Comparison of ENCODE assay signal across 9 cellular contexts in the genomic region with DNA sequence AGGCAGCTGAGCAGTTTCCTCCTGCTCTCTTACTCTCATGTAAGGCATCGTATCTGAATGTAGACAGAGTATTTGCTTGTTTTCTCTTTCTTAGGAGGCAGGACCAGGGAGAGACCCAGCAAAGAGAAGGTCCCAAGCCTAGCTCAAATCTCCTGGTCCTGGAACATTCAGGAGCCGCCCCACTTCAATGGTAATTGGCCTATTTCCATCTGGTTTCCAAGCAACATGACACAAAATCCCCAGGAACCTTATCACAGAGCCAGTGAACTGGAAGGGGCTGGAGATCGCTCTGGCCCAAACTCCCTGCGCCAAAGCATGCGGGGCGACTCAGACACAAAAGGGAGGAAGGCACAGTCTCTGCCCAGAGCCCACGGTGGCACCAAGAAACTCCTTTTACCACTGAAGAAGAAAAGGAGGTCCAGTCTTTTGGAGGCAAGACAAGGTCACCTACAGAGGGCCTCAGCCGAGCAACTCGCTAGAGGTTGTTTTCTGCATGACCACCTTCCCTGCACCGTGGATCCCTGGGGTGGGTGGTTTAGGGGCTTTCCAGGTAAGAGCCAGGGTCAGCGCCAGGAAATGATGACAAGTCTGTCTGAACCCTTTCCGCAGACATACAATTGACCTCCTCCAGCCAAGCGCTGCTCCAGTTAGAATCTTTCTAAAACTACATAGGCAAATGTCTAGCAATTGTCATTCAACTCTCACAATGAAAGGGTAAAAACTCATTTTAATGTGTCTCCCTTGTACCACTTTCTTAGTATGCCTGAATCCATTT.
A peak's percentile ranks its signal among the peaks of the same experiment; 100 is the strongest.
DNase-seq lines count a peak whose midpoint lies in the region; ATAC-seq, FAIRE-seq and TF ChIP-seq lines count a peak whose summit lies in the region.
"Had no signal": no experiment of that assay in that cellular context is flagged by ENCODE, and none has a peak within 500 bp of the region (broad histone marks: within the 10 kb centered on the region; RNA-seq: fewer than 3 reads in every experiment).

No MANE protein-coding gene starts in this region.

- no peaks in the 10 kb centered on the region for H3K27me3 Mint-ChIP-seq in astrocyte (ENCODE audit: low read depth, unreplicated experiment)
- H3K27me3 Mint-ChIP-seq in H9 (ENCODE audit: low read depth), result no peaks in the 10 kb centered on the region; the same call in 1 of the 2 replicates
- H3K27me3 Mint-ChIP-seq in activated T-cell treated with anti-CD3 and anti-CD28 coated beads, Interleukin-2, amount 50 U/mL, for 24 hours, result peaks cover 35% of the 10 kb centered on the region

- no peak overlapping the region for H3K56ac ChIP-seq in mesendoderm (ENCODE audit: low read length)
- no peak overlapping the region for H3K56ac ChIP-seq in H9 (ENCODE audit: insufficient read length, low read depth, low read length)

- no peak overlapping the region for H3K4ac ChIP-seq in mesendoderm (ENCODE audit: low read depth, low read length)
- H3K4ac ChIP-seq in H9 (ENCODE audit: low read depth, low read length), result no peak overlapping the region

- no peak overlapping the region for H3T11ph ChIP-seq in H9 (ENCODE audit: low read length)

- no peak overlapping the region for H2BK5ac ChIP-seq in mesendoderm (ENCODE audit: low read length)
- H2BK5ac ChIP-seq in H9 (ENCODE audit: insufficient read length, low read length), result no peak overlapping the region

- H3K9me3 Mint-ChIP-seq in astrocyte (ENCODE audit: unreplicated experiment) (no peaks in the 10 kb centered on the region), H9 (no peaks in the 10 kb centered on the region)
- no peaks in the 10 kb centered on the region for H3K9me3 Mint-ChIP-seq in activated T-cell treated with anti-CD3 and anti-CD28 coated beads, Interleukin-2, amount 50 U/mL, for 24 hours

- peak; percentile 66 for DNase-seq in DMS 273 (lab: John Stamatoyannopoulos, UW; ENCODE audit: unreplicated experiment)
- peak; percentile 82 for DNase-seq in astrocyte (ENCODE audit: low read depth)
- DNase-seq in mesendoderm, result peak; percentile 31
- DNase-seq in H9, result no peak
- no peak for DNase-seq in HuH-7 (ENCODE audit: low spot score)
- DNase-seq in activated T-cell treated with anti-CD3 and anti-CD28 coated beads, Interleukin-2, amount 50 U/mL, for 24 hours, result no peak

- H2AK5ac ChIP-seq in mesendoderm (ENCODE audit: low read length) (no peak overlapping the region), H9 (ENCODE audit: insufficient read length, low read length) (no peak overlapping the region)

- peaks cover 92% of the 10 kb centered on the region for H3K79me2 ChIP-seq in astrocyte (ENCODE audit: insufficient read depth, low read length)
- H3K79me2 ChIP-seq in mesendoderm (ENCODE audit: control insufficient read depth, insufficient read depth, low read length), result no peaks in the 10 kb centered on the region
- H3K79me2 ChIP-seq in H9 (ENCODE audit: insufficient read depth, low read length), result no peaks in the 10 kb centered on the region

- no peaks in the 10 kb centered on the region for H3K9me3 ChIP-seq in astrocyte (ENCODE audit: insufficient read depth, low read depth, low read length)
- no peaks in the 10 kb centered on the region for H3K9me3 ChIP-seq in H9 (ENCODE audit: control insufficient read depth, low read depth, low read length)

- no peak overlapping the region for H2BK15ac ChIP-seq in mesendoderm (replicated peaks; ENCODE audit: low read depth)
- no peak overlapping the region for H2BK15ac ChIP-seq in H9 (ENCODE audit: low read depth, low read length)

- no peak overlapping the region for H2BK12ac ChIP-seq in H9 (ENCODE audit: insufficient read length, low read depth, low read length)

- H3K9ac ChIP-seq in astrocyte (ENCODE audit: low read length) (peak overlapping the region; percentile 78), mesendoderm (ENCODE audit: low read length) (no peak overlapping the region), H9 (ENCODE audit: extremely low read depth, insufficient read length, low read length) (no peak overlapping the region)

- H4K91ac ChIP-seq in H9 (ENCODE audit: insufficient read length, low read depth, low read length), result no peak overlapping the region

- H2BK120ac ChIP-seq in mesendoderm (ENCODE audit: low read depth, low read length) (no peak overlapping the region), H9 (ENCODE audit: low read depth, low read length, poor library complexity, severe bottlenecking) (no peak overlapping the region)

- H3K36me3 Mint-ChIP-seq in astrocyte (ENCODE audit: low read depth, unreplicated experiment), result no peaks in the 10 kb centered on the region
- H3K36me3 Mint-ChIP-seq in H9 (ENCODE audit: insufficient read depth in 1 of 3, low read depth in 3 of 3), result no peaks in the 10 kb centered on the region
- no peaks in the 10 kb centered on the region for H3K36me3 Mint-ChIP-seq in activated T-cell treated with anti-CD3 and anti-CD28 coated beads, Interleukin-2, amount 50 U/mL, for 24 hours (ENCODE audit: low read depth)

- H2AFZ ChIP-seq in astrocyte (ENCODE audit: low read depth, low read length) (no peak overlapping the region), H9 (ENCODE audit: low read length) (no peak overlapping the region)

- H3K4me1 Mint-ChIP-seq in astrocyte (ENCODE audit: low read depth, unreplicated experiment) (peaks cover 45% of the 10 kb centered on the region), H9 (peaks cover 39 to 75% of the 10 kb centered on the region in 2 experiments)
- no peaks in the 10 kb centered on the region for H3K4me1 Mint-ChIP-seq in activated T-cell treated with anti-CD3 and anti-CD28 coated beads, Interleukin-2, amount 50 U/mL, for 24 hours (ENCODE audit: low read depth)

- H3K36me3 ChIP-seq in astrocyte (ENCODE audit: insufficient read depth, low read length), result no peaks in the 10 kb centered on the region
- no peaks in the 10 kb centered on the region for H3K36me3 ChIP-seq in mesendoderm (ENCODE audit: control insufficient read depth, insufficient read depth, low read length)

- FAIRE-seq in astrocyte (lab: Jason Lieb, UNC), result no peak

- H3K14ac ChIP-seq in H9 (ENCODE audit: insufficient read depth, low read length), result no peak overlapping the region

- H3K27me3 ChIP-seq in astrocyte (ENCODE audit: insufficient read depth, low read length) (no peaks in the 10 kb centered on the region), mesendoderm (ENCODE audit: insufficient read depth, low read length, poor library complexity) (no peaks in the 10 kb centered on the region), H9 (ENCODE audit: insufficient read depth, low read length) (no peaks in the 10 kb centered on the region)

- no peak overlapping the region for H3K4me3 Mint-ChIP-seq in astrocyte (ENCODE audit: unreplicated experiment)
- no peak overlapping the region for H3K4me3 Mint-ChIP-seq in H9
- no peak overlapping the region for H3K4me3 Mint-ChIP-seq in activated T-cell treated with anti-CD3 and anti-CD28 coated beads, Interleukin-2, amount 50 U/mL, for 24 hours

- no peak overlapping the region for H2BK20ac ChIP-seq in H9 (ENCODE audit: low read depth, low read length, poor library complexity, severe bottlenecking)

- no peak for TF ChIP-seq CTCF in astrocyte (IDR thresholded peaks at IDR 0.05; ENCODE audit: insufficient read depth, low read depth, low read length)
- no peak for TF ChIP-seq CTCF in H9 (conservative IDR thresholded peaks at IDR 0.05)

- peaks cover 62% of the 10 kb centered on the region for H4K20me1 ChIP-seq in astrocyte (ENCODE audit: insufficient read depth, low read length)
- H4K20me1 ChIP-seq in H9 (ENCODE audit: control insufficient read depth, insufficient read depth, insufficient read length), result no peaks in the 10 kb centered on the region

- H3K18ac ChIP-seq in mesendoderm (ENCODE audit: low read length) (no peak overlapping the region), H9 (ENCODE audit: insufficient read length, low read depth, low read length) (no peak overlapping the region)

- no peaks in the 10 kb centered on the region for H3K23me2 ChIP-seq in H9 (ENCODE audit: insufficient read length, low read depth, low read length, poor library complexity, severe bottlenecking)

- H3K79me1 ChIP-seq in mesendoderm (ENCODE audit: low read length) (no peaks in the 10 kb centered on the region), H9 (ENCODE audit: insufficient read depth, low read depth, low read length, poor library complexity, severe bottlenecking) (no peaks in the 10 kb centered on the region)

- peaks cover 70% of the 10 kb centered on the region for H3K4me1 ChIP-seq in astrocyte (ENCODE audit: insufficient read depth, low read length)
- no peaks in the 10 kb centered on the region for H3K4me1 ChIP-seq in mesendoderm (ENCODE audit: control insufficient read depth, low read depth, low read length)
- H3K4me1 ChIP-seq in H9 (ENCODE audit: insufficient read depth, low read length), result peaks cover 3% of the 10 kb centered on the region; the same call in 1 of the 2 replicates

- H3K27ac Mint-ChIP-seq in astrocyte (ENCODE audit: unreplicated experiment) (peak overlapping the region; percentile 88), H9 (no peak overlapping the region)
- no peak overlapping the region for H3K27ac Mint-ChIP-seq in activated T-cell treated with anti-CD3 and anti-CD28 coated beads, Interleukin-2, amount 50 U/mL, for 24 hours

- ATAC-seq in HG03159 (IDR thresholded peaks at IDR 0.05; ENCODE audit: unreplicated experiment) (peak; percentile 33), HG02970 (IDR thresholded peaks at IDR 0.05; ENCODE audit: low FRiP score, unreplicated experiment) (no peak)

- peak overlapping the region; percentile 45 for H3K4me3 ChIP-seq in astrocyte (ENCODE audit: insufficient read depth, low read depth, low read length)
- no peak overlapping the region for H3K4me3 ChIP-seq in mesendoderm (ENCODE audit: low read length)
- H3K4me3 ChIP-seq: SK-N-MC had no signal

- H3K27ac ChIP-seq in astrocyte (ENCODE audit: low read depth, low read length), result peak overlapping the region; percentile 93
- H3K27ac ChIP-seq in mesendoderm (ENCODE audit: low read depth, low read length), result no peak overlapping the region
- no peak overlapping the region for H3K27ac ChIP-seq in H9 (ENCODE audit: insufficient read length, low read depth, low read length)
- H3K27ac ChIP-seq: SK-N-MC had no signal

- H3K23ac ChIP-seq in mesendoderm (ENCODE audit: low read length), result no peak overlapping the region
- H3K23ac ChIP-seq in H9 (ENCODE audit: insufficient read length, low read depth, low read length), result no peak overlapping the region

- H4K5ac ChIP-seq in mesendoderm (ENCODE audit: low read length) (no peak overlapping the region), H9 (ENCODE audit: insufficient read length, low read depth, low read length) (no peak overlapping the region)

- H3K4me2 ChIP-seq in astrocyte (ENCODE audit: low read length) (peak overlapping the region; percentile 81), mesendoderm (ENCODE audit: low read length) (no peak overlapping the region), H9 (ENCODE audit: insufficient read depth, insufficient read length, low read length) (no peak overlapping the region)

- H4K8ac ChIP-seq in mesendoderm (ENCODE audit: low read depth, low read length) (no peak overlapping the region), H9 (replicated peaks; ENCODE audit: insufficient read length, low read depth, low read length) (no peak overlapping the region)

- no CpG with 5 or more reads among the region's 13 CpGs for WGBS in mesendoderm (ENCODE audit: extremely low coverage, insufficient coverage, low lambda C conversion rate)
- WGBS in H9 (ENCODE audit: extremely low coverage, insufficient read length, low lambda C conversion rate), result no CpG with 5 or more reads among the region's 13 CpGs

Comparison
In these comparisons a context has a peak if more than half of its experiments do, and no peak if none do; other contexts are left out.
1. DNase-seq: peak in DMS 273 (single experiment), astrocyte (single experiment) and mesendoderm (single experiment); none in H9 (single experiment), HuH-7 (single experiment) and activated T-cell treated with anti-CD3 and anti-CD28 coated beads, Interleukin-2, amount 50 U/mL, for 24 hours (single experiment).